ENCODE assay signal across 13 cellular contexts in genomic region chr2:30437809-30438548, GRCh38.
"Had no signal": no experiment of that assay in that cellular context is flagged by ENCODE, and none has a peak within 500 bp of the region (broad histone marks: within the 10 kb centered on the region; RNA-seq: fewer than 3 reads in every experiment).

No MANE protein-coding gene starts in this region.

- ATAC-seq: gastrocnemius medialis had no signal

- H3K27ac ChIP-seq: cardiac muscle cell had no signal

- DNase-seq: activated CD4-positive, alpha-beta memory T cell treated with anti-CD3 and anti-CD28 coated beads for 36 hours; activated gamma-delta T cell treated with Interleukin-2 at 50 U/mL for 16 hours; activated T-cell treated with anti-CD3 and anti-CD28 coated beads, Interleukin-2, amount 50 U/mL, for 4 hours; effector CD8-positive, alpha-beta T cell; gastrocnemius medialis; midbrain; right cardiac atrium; stimulated activated naive B cell treated with anti-CD40 and anti-IgM and Interleukin-4, amounts not matched to agents 10 μg/mL and 1 μg/mL and 100 μg/mL, for 72 hours had no signal

- H3K27me3 Mint-ChIP-seq: activated CD4-positive, alpha-beta memory T cell treated with anti-CD3 and anti-CD28 coated beads for 36 hours; stimulated activated naive B cell treated with anti-CD40 and anti-IgM and Interleukin-4, amounts not matched to agents 10 μg/mL and 1 μg/mL and 100 μg/mL, for 72 hours had no signal

- H3K36me3 ChIP-seq: cardiac muscle cell, gastrocnemius medialis had no signal

- H3K4me3 ChIP-seq: cardiac muscle cell, coronary artery, gastrocnemius medialis, smooth muscle cell had no signal

- H3K27ac Mint-ChIP-seq: activated CD4-positive, alpha-beta memory T cell treated with anti-CD3 and anti-CD28 coated beads for 36 hours had no signal

- H3K9me3 Mint-ChIP-seq: activated CD4-positive, alpha-beta memory T cell treated with anti-CD3 and anti-CD28 coated beads for 36 hours; activated T-cell treated with anti-CD3 and anti-CD28 coated beads, Interleukin-2, amount 50 U/mL, for 4 hours had no signal

- FAIRE-seq: astrocyte, keratinocyte had no signal

- H3K4me2 ChIP-seq: smooth muscle cell had no signal

- H3K27me3 ChIP-seq: cardiac muscle cell, gastrocnemius medialis had no signal

- H3K9me3 ChIP-seq: gastrocnemius medialis had no signal

- H3K36me3 Mint-ChIP-seq: activated CD4-positive, alpha-beta memory T cell treated with anti-CD3 and anti-CD28 coated beads for 36 hours; stimulated activated naive B cell treated with anti-CD40 and anti-IgM and Interleukin-4, amounts not matched to agents 10 μg/mL and 1 μg/mL and 100 μg/mL, for 72 hours had no signal

- H3K4me3 Mint-ChIP-seq: activated CD4-positive, alpha-beta memory T cell treated with anti-CD3 and anti-CD28 coated beads for 36 hours; activated T-cell treated with anti-CD3 and anti-CD28 coated beads, Interleukin-2, amount 50 U/mL, for 4 hours; stimulated activated naive B cell treated with anti-CD40 and anti-IgM and Interleukin-4, amounts not matched to agents 10 μg/mL and 1 μg/mL and 100 μg/mL, for 72 hours had no signal
